In genomic region chr14:79997509-79998210, GRCh38 we compare ENCODE assay signal across 20 cellular contexts.
DNase-seq lines count a peak whose midpoint lies in the region; ATAC-seq, FAIRE-seq and TF ChIP-seq lines count a peak whose summit lies in the region.
"Had no signal": no experiment of that assay in that cellular context is flagged by ENCODE, and none has a peak within 500 bp of the region (broad histone marks: within the 10 kb centered on the region; RNA-seq: fewer than 3 reads in every experiment).

No MANE protein-coding gene starts in this region.

- no peak for TF ChIP-seq RAD21 in A549 (conservative IDR thresholded peaks at IDR 0.05 in 1 of 2, IDR thresholded peaks at IDR 0.05 in 1 of 2)

- CTCF ChIA-PET in A549 (lab: Yijun Ruan, JAX) = interaction anchor here (1.1 kb wide), 1 partner anchor 9 kb away, joined by 3 read pairs; no protein-coding TSS in a partner anchor

- H3K9me3 ChIP-seq in A549 (no peaks in the 10 kb centered on the region), prostate gland (no peaks in the 10 kb centered on the region)

- no peaks in the 10 kb centered on the region for H3K36me3 ChIP-seq in prostate gland

- no peak for TF ChIP-seq EP300 in A549 (IDR thresholded peaks at IDR 0.05)

- H3K4me3 ChIP-seq in A549 = no peak overlapping the region
- H3K4me3 ChIP-seq in LNCaP clone FGC (ENCODE audit: low read depth, low read length) = no peak overlapping the region
- no peak overlapping the region for H3K4me3 ChIP-seq in prostate gland
- H3K4me3 ChIP-seq: GM12878, GM23338 had no signal

- intact Hi-C loops in prostate gland (cut with DNase I) = no loop called here

- TF ChIP-seq CTCF in A549 (IDR thresholded peaks at IDR 0.05) = no peak
- no peak for TF ChIP-seq CTCF in LNCaP clone FGC (IDR thresholded peaks at IDR 0.05; ENCODE audit: control insufficient read depth, extremely low read depth, insufficient read depth)
- TF ChIP-seq CTCF in prostate gland (IDR thresholded peaks at IDR 0.05) = no peak
- TF ChIP-seq CTCF in foreskin keratinocyte (conservative IDR thresholded peaks at IDR 0.05) = no peak

- FAIRE-seq in A549 (lab: Jason Lieb, UNC) = no peak
- FAIRE-seq: GM12878, GM19239 had no signal

- ATAC-seq in A549 (no peak), GM21786 (IDR thresholded peaks at IDR 0.05; ENCODE audit: unreplicated experiment) (no peak), foreskin keratinocyte (no peak)
- ATAC-seq: GM12878, GM23338, HCT116 had no signal

- no peak overlapping the region for H3K4me2 ChIP-seq in A549
- H3K4me2 ChIP-seq: GM23338 had no signal

- POLR2A ChIA-PET in A549 (lab: Yijun Ruan, JAX) = no interaction called here

- H3K27ac ChIP-seq in A549 (no peak overlapping the region), prostate gland (peak overlapping the region in 1 of 2 donors; percentile 49), foreskin keratinocyte (no peak overlapping the region)

- 11% methylated on average over 4 of the region's 4 CpGs for WGBS in A549 (ENCODE audit: missing lambda C conversion rate)
- 50% methylated on average over 4 of the region's 4 CpGs for WGBS in prostate gland

- DNase-seq in NCI-H748 (lab: John Stamatoyannopoulos, UW; ENCODE audit: unreplicated experiment) = peak; percentile 18
- no peak for DNase-seq in NCI-H748 treated with DMSO at 0.1 percent for 48 hours (lab: John Stamatoyannopoulos, UW)
- no peak for DNase-seq in A549 (ENCODE audit: low read depth in 1 of 2, low spot score in 1 of 2)
- DNase-seq in LNCaP clone FGC (ENCODE audit: low read depth) = peak; percentile 83
- DNase-seq in prostate gland (ENCODE audit: low spot score) = peak; percentile 14
- DNase-seq in foreskin keratinocyte = no peak
- DNase-seq: 8988T; C1 segment of cervical spinal cord; Calu3; CD4-positive, alpha-beta memory T cell; COR-L47; DMS79; EL; GDM1; H9 had no signal

- TF ChIP-seq POLR2A in A549 (IDR thresholded peaks at IDR 0.05; ENCODE audit: low read length) (no peak), prostate gland (IDR thresholded peaks at IDR 0.05) (no peak)

- H3K4me1 ChIP-seq in A549 (peaks cover 2% of the 10 kb centered on the region; the same call in 1 of the 3 replicates), prostate gland (replicated peaks) (no peaks in the 10 kb centered on the region), foreskin keratinocyte (no peaks in the 10 kb centered on the region)

- H3K27me3 ChIP-seq in prostate gland (replicated peaks; ENCODE audit: insufficient read depth) = no peaks in the 10 kb centered on the region
- no peaks in the 10 kb centered on the region for H3K27me3 ChIP-seq in foreskin keratinocyte

TF ChIP-seq in A549, 52 proteins besides CTCF, POLR2A, EP300 and RAD21:
- TF ChIP-seq JUN (IDR thresholded peaks at IDR 0.05) = no peak
- no peak for TF ChIP-seq NPAS2 (CRISPR knock-in tag; IDR thresholded peaks at IDR 0.05; ENCODE audit: borderline replicate concordance)
- peak; percentile 65 for TF ChIP-seq MAFK (IDR thresholded peaks at IDR 0.05; ENCODE audit: partially characterized antibody)

Comparison
In these comparisons a context has a peak if more than half of its experiments do, and no peak if none do; other contexts are left out.
1. DNase-seq: peak in NCI-H748 (single experiment), LNCaP clone FGC (single experiment) and prostate gland (single experiment); none in NCI-H748 treated with DMSO at 0.1 percent for 48 hours (single experiment), A549 (0 of 2) and foreskin keratinocyte (0 of 2).